Comparison of ENCODE assay signal across 1 cellular context in the genomic region with DNA sequence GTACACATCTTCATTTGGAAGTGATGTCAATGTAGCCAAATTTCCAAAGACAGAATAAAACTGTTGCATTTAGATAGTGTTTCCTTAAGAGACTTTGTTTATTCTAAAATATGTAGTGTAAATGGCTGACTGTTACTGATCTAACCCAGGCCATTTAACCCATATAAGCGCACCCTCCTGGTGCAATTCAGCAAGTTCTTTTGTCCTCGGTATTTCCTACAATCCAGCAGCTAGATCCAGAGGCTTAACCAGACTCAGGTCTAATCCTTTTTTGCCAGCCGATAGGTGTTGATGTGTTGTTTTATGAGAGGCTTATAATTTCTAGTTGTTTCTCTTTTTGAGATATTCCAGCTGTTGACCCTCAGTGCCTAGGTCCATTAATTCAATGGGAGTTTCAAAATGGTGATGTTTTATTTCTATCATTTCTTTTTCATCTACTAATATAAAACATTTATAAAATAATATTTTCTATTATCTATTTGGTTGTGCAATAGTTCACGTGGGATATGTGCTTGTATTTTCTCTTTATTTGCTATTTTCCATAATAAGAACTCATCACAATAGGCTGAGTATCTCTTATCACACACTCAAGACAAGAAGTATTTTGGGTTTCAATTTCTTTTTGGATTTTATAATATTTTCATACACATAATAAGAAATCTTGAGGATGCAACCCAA.
TF ChIP-seq lines count a peak whose summit lies in the region.

No MANE protein-coding gene starts in this region.

TF ChIP-seq in HepG2, 621 proteins besides CTCF, POLR2A, EP300 and RAD21 (continued from another document):
- TF ChIP-seq, protein P1, sequence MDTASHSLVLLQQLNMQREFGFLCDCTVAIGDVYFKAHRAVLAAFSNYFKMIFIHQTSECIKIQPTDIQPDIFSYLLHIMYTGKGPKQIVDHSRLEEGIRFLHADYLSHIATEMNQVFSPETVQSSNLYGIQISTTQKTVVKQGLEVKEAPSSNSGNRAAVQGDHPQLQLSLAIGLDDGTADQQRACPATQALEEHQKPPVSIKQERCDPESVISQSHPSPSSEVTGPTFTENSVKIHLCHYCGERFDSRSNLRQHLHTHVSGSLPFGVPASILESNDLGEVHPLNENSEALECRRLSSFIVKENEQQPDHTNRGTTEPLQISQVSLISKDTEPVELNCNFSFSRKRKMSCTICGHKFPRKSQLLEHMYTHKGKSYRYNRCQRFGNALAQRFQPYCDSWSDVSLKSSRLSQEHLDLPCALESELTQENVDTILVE (CRISPR knock-in tag; IDR thresholded peaks at IDR 0.05), result peak; percentile 47; the same call in 1 of the 2 replicates
- TF ChIP-seq, protein P2, sequence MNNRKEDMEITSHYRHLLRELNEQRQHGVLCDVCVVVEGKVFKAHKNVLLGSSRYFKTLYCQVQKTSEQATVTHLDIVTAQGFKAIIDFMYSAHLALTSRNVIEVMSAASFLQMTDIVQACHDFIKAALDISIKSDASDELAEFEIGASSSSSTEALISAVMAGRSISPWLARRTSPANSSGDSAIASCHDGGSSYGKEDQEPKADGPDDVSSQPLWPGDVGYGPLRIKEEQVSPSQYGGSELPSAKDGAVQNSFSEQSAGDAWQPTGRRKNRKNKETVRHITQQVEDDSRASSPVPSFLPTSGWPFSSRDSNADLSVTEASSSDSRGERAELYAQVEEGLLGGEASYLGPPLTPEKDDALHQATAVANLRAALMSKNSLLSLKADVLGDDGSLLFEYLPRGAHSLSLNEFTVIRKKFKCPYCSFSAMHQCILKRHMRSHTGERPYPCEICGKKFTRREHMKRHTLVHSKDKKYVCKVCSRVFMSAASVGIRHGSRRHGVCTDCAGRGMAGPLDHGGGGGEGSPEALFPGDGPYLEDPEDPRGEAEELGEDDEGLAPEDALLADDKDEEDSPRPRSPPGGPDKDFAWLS (CRISPR knock-in tag; IDR thresholded peaks at IDR 0.05; ENCODE audit: borderline replicate concordance), result no peak
